ENCODE assay signal across 23 cellular contexts in the genomic region with DNA sequence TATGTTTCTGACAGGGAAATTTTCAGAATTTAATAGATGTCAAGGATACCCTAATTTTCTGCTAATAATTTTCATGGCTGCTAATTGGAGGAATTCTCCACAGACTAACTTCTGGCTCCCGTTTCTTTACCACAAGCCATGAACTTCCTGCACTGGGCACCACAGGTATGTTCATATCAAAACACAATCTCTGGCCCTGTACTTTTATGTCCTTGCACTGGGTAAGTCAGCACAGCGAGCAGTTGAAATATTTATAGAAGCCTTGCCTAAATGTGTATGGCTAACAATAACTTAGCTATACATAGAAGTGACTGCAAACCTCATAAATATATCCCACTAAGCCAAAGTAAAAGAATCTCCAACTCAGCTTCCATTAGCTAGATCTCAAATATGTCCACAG.
A peak's percentile ranks its signal among the peaks of the same experiment; 100 is the strongest.
DNase-seq lines count a peak whose midpoint lies in the region; ATAC-seq and TF ChIP-seq lines count a peak whose summit lies in the region.
"Had no signal": no experiment of that assay in that cellular context is flagged by ENCODE, and none has a peak within 500 bp of the region (broad histone marks: within the 10 kb centered on the region; RNA-seq: fewer than 3 reads in every experiment).

No MANE protein-coding gene starts in this region.

- ATAC-seq in heart left ventricle (peak in 3 of 4 donors; percentile 17 to 62 (median 53)), left cardiac atrium (no peak), HG03280 (IDR thresholded peaks at IDR 0.05; ENCODE audit: unreplicated experiment) (no peak), GM21825 (IDR thresholded peaks at IDR 0.05; ENCODE audit: unreplicated experiment) (no peak)
- ATAC-seq: activated T-helper 17 cell treated with anti-CD3 and anti-CD28 coated beads, Interleukin-2, amount 50 U/mL, for 72 hours; T-cell had no signal

- H4K20me1 ChIP-seq in Loucy (ENCODE audit: insufficient read depth, low read length, poor library complexity, severe bottlenecking), result no peaks in the 10 kb centered on the region
- H4K20me1 ChIP-seq in smooth muscle cell (ENCODE audit: low read depth), result no peaks in the 10 kb centered on the region

- no peak for DNase-seq in heart left ventricle
- DNase-seq in left cardiac atrium, result no peak
- peak; percentile 50 for DNase-seq in choroid plexus epithelial cell (ENCODE audit: low read depth)
- no peak for DNase-seq in smooth muscle cell (lab: John Stamatoyannopoulos, UW; ENCODE audit: unreplicated experiment)
- DNase-seq in HCEC 1CT, result no peak
- DNase-seq: activated CD4-positive, alpha-beta T cell treated with anti-CD3 and anti-CD28 coated beads, Interleukin-2, amount 50 U/mL, for 48 hours; activated CD8-positive, alpha-beta memory T cell treated with anti-CD3 and anti-CD28 coated beads, Interleukin-2, amount 50 U/mL, for 4 hours; activated naive CD4-positive, alpha-beta T cell treated with anti-CD3 and anti-CD28 coated beads, Interleukin-2, amount 50 U/mL, for 16 hours; amygdala; BE2C; central memory CD4-positive, alpha-beta T cell; dorsolateral prefrontal cortex; NCI-H1092 treated with DMSO at 0.1 percent for 48 hours; NCI-H187 treated with DMSO at 0.1 percent for 48 hours; NCI-H524; retina; stimulated activated CD4-positive, alpha-beta T cell treated with anti-CD3 and anti-CD28 coated beads, Interleukin-2, amount 100 ng/mL, for 48 hours; T-cell; trophoblast cell had no signal

- 40 to 50% (median 46%) methylated on average over 2 of the region's 2 CpGs for WGBS in heart left ventricle, 4 donors
- WGBS in smooth muscle cell (ENCODE audit: low lambda C conversion rate), result 65% methylated on average over 2 of the region's 2 CpGs

- H3K4me3 ChIP-seq in heart left ventricle (no peak overlapping the region), Loucy (ENCODE audit: low read length, poor library complexity, severe bottlenecking) (peak overlapping the region; percentile 37), choroid plexus epithelial cell (ENCODE audit: low read depth, low read length) (no peak overlapping the region), smooth muscle cell (no peak overlapping the region)
- H3K4me3 ChIP-seq: dorsolateral prefrontal cortex had no signal

- H2AFZ ChIP-seq in Loucy (ENCODE audit: low read length) (no peak overlapping the region), smooth muscle cell (ENCODE audit: low read depth) (no peak overlapping the region)

- H3K27ac ChIP-seq in heart left ventricle (no peak overlapping the region), smooth muscle cell (ENCODE audit: low read depth) (peak overlapping the region; percentile 61)
- H3K27ac ChIP-seq: dorsolateral prefrontal cortex had no signal

- H3K4me2 ChIP-seq in Loucy (ENCODE audit: low read depth, low read length, poor library complexity, severe bottlenecking) (peak overlapping the region; percentile 51), smooth muscle cell (peak overlapping the region; percentile 35)

- H3K36me3 ChIP-seq in heart left ventricle (no peaks in the 10 kb centered on the region), Loucy (ENCODE audit: insufficient read depth, low read length) (no peaks in the 10 kb centered on the region), smooth muscle cell (ENCODE audit: low read depth) (no peaks in the 10 kb centered on the region)
- H3K36me3 ChIP-seq: BE2C had no signal

- no peaks in the 10 kb centered on the region for H3K9me3 ChIP-seq in heart left ventricle
- peaks cover 5% of the 10 kb centered on the region; the same call in 1 of the 2 replicates for H3K9me3 ChIP-seq in Loucy (ENCODE audit: insufficient read depth, low read depth, low read length)
- H3K9me3 ChIP-seq in smooth muscle cell (replicated peaks; ENCODE audit: low read depth), result no peaks in the 10 kb centered on the region
- H3K9me3 ChIP-seq: BE2C had no signal

- peaks cover 0 to 22% (median 10%) of the 10 kb centered on the region in 12 donors for H3K4me1 ChIP-seq in heart left ventricle
- peaks cover 83% of the 10 kb centered on the region for H3K4me1 ChIP-seq in Loucy (ENCODE audit: insufficient read depth, low read length, poor library complexity, severe bottlenecking)
- H3K4me1 ChIP-seq in smooth muscle cell (ENCODE audit: low read depth), result peaks cover 9% of the 10 kb centered on the region
- H3K4me1 ChIP-seq: BE2C had no signal

- H3K79me2 ChIP-seq in Loucy (ENCODE audit: insufficient read depth, low read length) (no peaks in the 10 kb centered on the region), smooth muscle cell (ENCODE audit: low read depth) (no peaks in the 10 kb centered on the region)

- H3K27me3 ChIP-seq in heart left ventricle (no peaks in the 10 kb centered on the region), Loucy (ENCODE audit: insufficient read depth, low read length, poor library complexity, severe bottlenecking) (no peaks in the 10 kb centered on the region), smooth muscle cell (ENCODE audit: low read depth) (no peaks in the 10 kb centered on the region)
- H3K27me3 ChIP-seq: BE2C, dorsolateral prefrontal cortex had no signal

- TF ChIP-seq POLR2A in heart left ventricle (IDR thresholded peaks at IDR 0.05), result no peak

- H3K9ac ChIP-seq in Loucy (ENCODE audit: low read depth, low read length, poor library complexity, severe bottlenecking), result no peak overlapping the region
- no peak overlapping the region for H3K9ac ChIP-seq in smooth muscle cell (ENCODE audit: low read depth)

- H3K9me2 ChIP-seq in Loucy (replicated peaks; ENCODE audit: low read depth, low read length), result no peaks in the 10 kb centered on the region

- H3F3A ChIP-seq in Loucy (ENCODE audit: low read depth), result peaks cover 4% of the 10 kb centered on the region; the same call in 1 of the 2 replicates
- no peaks in the 10 kb centered on the region for H3F3A ChIP-seq in smooth muscle cell (ENCODE audit: low read depth)

- intact Hi-C loops in heart left ventricle (cut with DNase I) (no loop called here), left cardiac atrium (cut with DNase I) (no loop called here)

- no peak for TF ChIP-seq CTCF in heart left ventricle (IDR thresholded peaks at IDR 0.05)
- TF ChIP-seq CTCF in Loucy (conservative IDR thresholded peaks at IDR 0.05; ENCODE audit: low read length), result no peak
- no peak for TF ChIP-seq CTCF in choroid plexus epithelial cell (conservative IDR thresholded peaks at IDR 0.05; ENCODE audit: low read depth, low read length)
- TF ChIP-seq CTCF in smooth muscle cell (IDR thresholded peaks at IDR 0.05; ENCODE audit: borderline replicate concordance, insufficient read depth, poor library complexity, severe bottlenecking), result no peak

Comparison
In these comparisons a context has a peak if more than half of its experiments do, and no peak if none do; other contexts are left out.
1. ATAC-seq: peak in heart left ventricle (3 of 4); none in left cardiac atrium (0 of 2), HG03280 (single experiment) and GM21825 (single experiment).